6 cellular contexts compared by ENCODE assay signal in the genomic region with DNA sequence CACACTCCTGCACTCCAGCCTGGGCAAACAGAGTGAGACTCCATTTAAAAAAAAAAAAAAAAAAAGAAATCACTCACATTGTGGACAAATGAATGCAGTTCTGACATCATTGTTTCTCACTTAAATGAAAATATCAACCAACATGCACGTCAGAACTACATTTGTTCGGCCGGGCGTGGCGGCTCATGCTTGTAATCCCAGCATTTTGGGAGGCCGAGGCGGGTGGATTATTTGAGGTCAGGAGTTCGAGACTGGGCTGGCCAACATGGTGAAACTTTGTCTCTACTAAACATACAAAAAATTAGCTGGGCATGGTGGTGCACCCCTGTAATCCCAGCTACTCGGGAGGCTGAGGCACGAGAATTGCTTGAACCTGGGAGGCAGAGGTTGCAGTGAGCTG. TPM values are rescaled to one million over a fixed set of nuclear protein-coding genes. Genes with fewer than 3 reads are reported as not detected.
A peak's percentile ranks its signal among the peaks of the same experiment; 100 is the strongest.
DNase-seq lines count a peak whose midpoint lies in the region; ATAC-seq and TF ChIP-seq lines count a peak whose summit lies in the region.
"Not testable (repeated sequence)": the region's sequence is repeated elsewhere in the genome, so short reads cannot be mapped to it uniquely, and the experiment has no call there.

No MANE protein-coding gene starts in this region.

- ATAC-seq in RWPE2 (ENCODE audit: low read depth), result not testable (repeated sequence)

- in situ Hi-C loops in transverse colon (cut with MboI; ENCODE audit: low pct_ligation_motif_present in 1 of 4, low pct_unique_long_range_greater_than_20kb in 1 of 4, low sequenced_read_pairs in 3 of 4), result loop anchor here in 1 of 4 donors (25.0 kb wide), 1 partner anchor 232 kb away; no protein-coding TSS in a partner anchor

- not testable (repeated sequence) for H4K20me1 ChIP-seq in PC-9 (ENCODE audit: insufficient read depth)

- H3K27ac ChIP-seq in PC-9 (peak overlapping the region; percentile 95; the same call in 1 of the 2 replicates), RWPE2 (ENCODE audit: poor library complexity, severe bottlenecking) (peak overlapping the region; percentile 95), transverse colon (peak overlapping the region in 3 of 4 donors; percentile 6 to 85 (median 84))
- H3K27ac ChIP-seq in sigmoid colon, result not testable (repeated sequence)

- not testable (repeated sequence) for H3K36me3 ChIP-seq in PC-9 (ENCODE audit: low read depth); RWPE2 (ENCODE audit: low read depth); sigmoid colon; transverse colon

- not testable (repeated sequence) for BruUV-seq in PC-9 (replicated peaks; lab: Mats Ljungman, UMichigan)

- not testable (repeated sequence) for H3K9me2 ChIP-seq in PC-9 (ENCODE audit: insufficient read depth)

- POLR2A ChIA-PET in PC-9 (lab: Charles Lee; ENCODE audit: unreplicated experiment), result not testable (repeated sequence)

- TF ChIP-seq CTCF in PC-9 (conservative IDR thresholded peaks at IDR 0.05); RWPE2 (IDR thresholded peaks at IDR 0.05; ENCODE audit: poor library complexity, severe bottlenecking); sigmoid colon (IDR thresholded peaks at IDR 0.05); transverse colon (IDR thresholded peaks at IDR 0.05): not testable (repeated sequence)

- WGBS in sigmoid colon, 2 donors, result 62 to 89% methylated on average over 10 of the region's 10 CpGs
- WGBS in transverse colon (ENCODE audit: low coverage in 1 of 2), 2 donors, result 82% methylated on average over 10 of the region's 10 CpGs; no CpG with 5 or more reads in 1 of the 2 donors

- intact Hi-C loops in PC-9 (cut with micrococcal nuclease; ENCODE audit: unreplicated experiment); sigmoid colon (cut with DNase I); transverse colon (cut with DNase I; ENCODE audit: low total_unique reads): not testable (repeated sequence)

- H3K4me2 ChIP-seq in PC-9, result not testable (repeated sequence)

- peaks cover 48% of the 10 kb centered on the region for H3F3A ChIP-seq in PC-9 (ENCODE audit: insufficient read depth, low read depth)

- H2AFZ ChIP-seq in PC-9, result not testable (repeated sequence)

- not testable (repeated sequence) for TF ChIP-seq POLR2A in sigmoid colon (IDR thresholded peaks at IDR 0.05); transverse colon (IDR thresholded peaks at IDR 0.05)

- H3K27me3 ChIP-seq in PC-9 (ENCODE audit: insufficient read depth, low read depth); RWPE2 (ENCODE audit: insufficient read depth, poor library complexity, severe bottlenecking); sigmoid colon; transverse colon: not testable (repeated sequence)

- H3K9me3 ChIP-seq in PC-9 (ENCODE audit: insufficient read depth, low read depth); RWPE2 (ENCODE audit: severe bottlenecking); sigmoid colon; transverse colon: not testable (repeated sequence)

- H3K79me2 ChIP-seq in PC-9 (ENCODE audit: low read depth), result not testable (repeated sequence)

- CTCF ChIA-PET in PC-9 (lab: Charles Lee), result interaction anchor here (0.5 kb wide), 1 partner anchor 48 kb away, joined by 4 read pairs; no protein-coding TSS in a partner anchor

- TF ChIP-seq EP300 in sigmoid colon (IDR thresholded peaks at IDR 0.05); transverse colon (IDR thresholded peaks at IDR 0.05; ENCODE audit: low read depth): not testable (repeated sequence)

- H3K4me1 ChIP-seq in PC-9 (replicated peaks; ENCODE audit: insufficient read depth), result peaks cover 45% of the 10 kb centered on the region
- peaks cover 34% of the 10 kb centered on the region for H3K4me1 ChIP-seq in RWPE2 (ENCODE audit: insufficient read depth, poor library complexity, severe bottlenecking)
- H3K4me1 ChIP-seq in sigmoid colon, result not testable (repeated sequence)
- H3K4me1 ChIP-seq in transverse colon, result peaks cover 0 to 29% (median 7%) of the 10 kb centered on the region in 4 donors

- H3K4me3 ChIP-seq in PC-9; RWPE2 (ENCODE audit: severe bottlenecking); sigmoid colon; transverse colon: not testable (repeated sequence)

- not testable (repeated sequence) for DNase-seq in PC-9; RWPE2 (ENCODE audit: low spot score); transverse colon
- DNase-seq in islet precursor cell (peak; percentile 20), mesenteric fat pad (ENCODE audit: low spot score) (peak; percentile 71), sigmoid colon (peak; percentile 8)

RNA-seq across cellular contexts. Expression of a gene that starts 36.9 kb away (rescaled TPM):
- total RNA-seq in PC-9 (2021), result 714 and 807 TPM in 2 replicates
- total RNA-seq in mesenteric fat pad, result 215 TPM
- total RNA-seq in sigmoid colon, result 100 to 1,000 TPM; 269 to 356 (median 336) TPM
- polyA plus RNA-seq in sigmoid colon, result 1,000 to 10,000 TPM in 2 of 3 donors, 100 to 1,000 TPM in 1; 934 to 2,420 (median 1,374) TPM
- 1,000 to 10,000 TPM in 1 of 4 donors, 100 to 1,000 TPM in 3; 319 to 1,302 (median 724) TPM for total RNA-seq in transverse colon
